14 cellular contexts compared by ENCODE assay signal in genomic region chr10:58971806-58972491, GRCh38.
"Had no signal": no experiment of that assay in that cellular context is flagged by ENCODE, and none has a peak within 500 bp of the region (broad histone marks: within the 10 kb centered on the region; RNA-seq: fewer than 3 reads in every experiment).

No MANE protein-coding gene starts in this region.

- ATAC-seq: effector memory CD8-positive, alpha-beta T cell; left colon; left ventricle myocardium superior; natural killer cell treated with Interleukin-12 subunit alpha and Interleukin-12 subunit beta and Interleukin-15 and Interleukin-18, amount 100 ng/mL, for 72 hours; sciatic nerve had no signal

- H3K9me3 Mint-ChIP-seq: effector memory CD8-positive, alpha-beta T cell had no signal

- DNase-seq: effector memory CD8-positive, alpha-beta T cell; esophagus squamous epithelium; foreskin fibroblast; kidney; left colon; left ventricle myocardium superior; mesenchymal stem cell; midbrain; stimulated activated CD4-positive, alpha-beta T cell treated with anti-CD3 and anti-CD28 coated beads, Interleukin-2, amount 100 ng/mL, for 24 hours; stimulated activated naive CD4-positive, alpha-beta T cell; stomach; trophoblast cell had no signal

- H3K36me3 Mint-ChIP-seq: natural killer cell treated with Interleukin-12 subunit alpha and Interleukin-12 subunit beta and Interleukin-15 and Interleukin-18, amount 100 ng/mL, for 72 hours had no signal

- H3K27ac Mint-ChIP-seq: effector memory CD8-positive, alpha-beta T cell; natural killer cell treated with Interleukin-12 subunit alpha and Interleukin-12 subunit beta and Interleukin-15 and Interleukin-18, amount 100 ng/mL, for 72 hours had no signal

- H3K4me3 Mint-ChIP-seq: effector memory CD8-positive, alpha-beta T cell; natural killer cell treated with Interleukin-12 subunit alpha and Interleukin-12 subunit beta and Interleukin-15 and Interleukin-18, amount 100 ng/mL, for 72 hours had no signal
